In genomic region chr20:44596010-44596409, GRCh38 we compare ENCODE assay signal across 1 cellular context.
TF ChIP-seq lines count a peak whose summit lies in the region.

No MANE protein-coding gene starts in this region.

TF ChIP-seq in endothelial cell of umbilical vein, 7 proteins besides CTCF, POLR2A, EP300 and RAD21:
- TF ChIP-seq EZH2 (IDR thresholded peaks at IDR 0.05; ENCODE audit: borderline replicate concordance, low read depth, low read length, severe bottlenecking) (no peak), MAX (IDR thresholded peaks at IDR 0.05; ENCODE audit: insufficient read depth, insufficient read length) (no peak), GATA2 (IDR thresholded peaks at IDR 0.05; ENCODE audit: insufficient read depth, insufficient read length, low read depth, low read length) (no peak), POLR2AphosphoS5 (IDR thresholded peaks at IDR 0.05; ENCODE audit: insufficient read depth, low read depth, low read length) (no peak), FOS (IDR thresholded peaks at IDR 0.05; ENCODE audit: borderline replicate concordance, insufficient read depth, low read length) (no peak), MYC (IDR thresholded peaks at IDR 0.05; ENCODE audit: low read depth, low read length) (no peak)
TF ChIP-seq in endothelial cell of umbilical vein: peak in this region for 0.
